1 cellular context compared by ENCODE assay signal in genomic region chr1:11708554-11709350, GRCh38.
A peak's percentile ranks its signal among the peaks of the same experiment; 100 is the strongest.
TF ChIP-seq lines count a peak whose summit lies in the region.

No MANE protein-coding gene starts in this region.

TF ChIP-seq in HepG2, 621 proteins besides CTCF, POLR2A, EP300 and RAD21:
- TF ChIP-seq ZNF768 (CRISPR knock-in tag; IDR thresholded peaks at IDR 0.05) (peak; percentile 97), ZNF142 (CRISPR knock-in tag; IDR thresholded peaks at IDR 0.05) (no peak), ZFP36 (IDR thresholded peaks at IDR 0.05; ENCODE audit: borderline replicate concordance, low read depth, low read length, partially characterized antibody) (peak; percentile 64), ATF7 (IDR thresholded peaks at IDR 0.05) (no peak), ATF7 (CRISPR knock-in tag; IDR thresholded peaks at IDR 0.05) (no peak), HMGXB3 (CRISPR knock-in tag; IDR thresholded peaks at IDR 0.05; ENCODE audit: borderline replicate concordance) (no peak), ZNF362 (CRISPR knock-in tag; IDR thresholded peaks at IDR 0.05; ENCODE audit: borderline replicate concordance) (no peak), JUN (CRISPR knock-in tag; IDR thresholded peaks at IDR 0.05) (no peak)
